8 cellular contexts compared by ENCODE assay signal in the genomic region with DNA sequence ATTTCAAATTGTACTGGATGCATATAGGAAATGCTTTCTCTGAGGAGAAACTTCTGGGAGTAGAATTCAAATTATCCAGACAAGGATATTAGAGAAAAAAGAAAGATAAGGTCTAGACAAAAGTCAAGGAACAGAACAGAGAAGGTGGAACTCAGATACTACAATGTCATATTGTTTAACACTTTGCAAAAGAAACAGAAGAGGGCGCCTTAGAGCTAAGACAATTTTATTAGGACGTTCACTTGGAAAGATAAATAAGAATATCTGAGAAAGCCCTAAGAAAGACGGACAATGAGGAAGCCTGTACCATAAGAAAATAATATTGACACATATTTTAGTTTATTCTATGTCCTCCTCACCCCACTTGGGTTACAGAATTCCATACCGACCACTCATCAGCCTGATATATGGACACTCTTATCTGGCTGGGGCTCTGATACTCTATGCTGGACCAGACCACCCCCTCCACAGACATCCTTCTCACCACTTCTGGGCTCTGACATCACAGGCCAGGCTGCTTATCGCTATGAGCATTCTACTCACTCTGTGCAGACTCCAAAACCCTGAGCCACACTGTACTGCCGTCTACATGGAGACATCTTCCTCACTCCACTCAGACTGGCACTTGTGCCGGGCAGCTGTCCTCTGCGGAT. TPM values are rescaled to one million over a fixed set of nuclear protein-coding genes. Genes with fewer than 3 reads are reported as not detected.
DNase-seq lines count a peak whose midpoint lies in the region; ATAC-seq and TF ChIP-seq lines count a peak whose summit lies in the region.

No MANE protein-coding gene starts in this region.

- H3K27me3 Mint-ChIP-seq in Caco-2 (ENCODE audit: insufficient read depth, unreplicated experiment) = peaks cover 6% of the 10 kb centered on the region
- no peaks in the 10 kb centered on the region for H3K27me3 Mint-ChIP-seq in activated CD4-positive, alpha-beta memory T cell treated with anti-CD3 and anti-CD28 coated beads for 36 hours

- no peak overlapping the region for H3K27ac ChIP-seq in foreskin keratinocyte

- H3K9me3 Mint-ChIP-seq in Caco-2 (ENCODE audit: unreplicated experiment) = no peaks in the 10 kb centered on the region
- no peaks in the 10 kb centered on the region for H3K9me3 Mint-ChIP-seq in activated CD4-positive, alpha-beta memory T cell treated with anti-CD3 and anti-CD28 coated beads for 36 hours

- CTCF ChIA-PET in Caco-2 (lab: Charles Lee) = interaction anchor here (0.5 to 1.0 kb wide), 3 partner anchors 9 to 160 kb away, joined by 3 to 10 read pairs (median 6); a partner anchor contains a TSS
- CTCF ChIA-PET in activated CD4-positive, alpha-beta memory T cell treated with anti-CD3 and anti-CD28 coated beads for 36 hours (lab: Charles Lee) = interaction anchor here (0.7 to 4.6 kb wide), 12 partner anchors 9 to 845 kb away, joined by 3 to 33 read pairs (median 4); a partner anchor contains a TSS

- peaks cover 5% of the 10 kb centered on the region for H3K36me3 Mint-ChIP-seq in Caco-2 (ENCODE audit: insufficient read depth, unreplicated experiment)
- H3K36me3 Mint-ChIP-seq in activated CD4-positive, alpha-beta memory T cell treated with anti-CD3 and anti-CD28 coated beads for 36 hours = no peaks in the 10 kb centered on the region

- H3K4me1 Mint-ChIP-seq in Caco-2 (ENCODE audit: low read depth, unreplicated experiment) = peaks cover 6% of the 10 kb centered on the region
- peaks cover 20% of the 10 kb centered on the region for H3K4me1 Mint-ChIP-seq in activated CD4-positive, alpha-beta memory T cell treated with anti-CD3 and anti-CD28 coated beads for 36 hours (ENCODE audit: low read depth)

- BruUV-seq in Caco-2 (replicated peaks; lab: Mats Ljungman, UMichigan) = no TSS peak

- H3K4me3 ChIP-seq in Caco-2 (ENCODE audit: low read depth, low read length) = no peak overlapping the region

- TF ChIP-seq CTCF in Caco-2 (IDR thresholded peaks at IDR 0.05; ENCODE audit: insufficient read depth in 1 of 2, low read depth in 1 of 2, low read length in 1 of 2, severe bottlenecking in 1 of 2, unreplicated experiment in 1 of 2) (peak; percentile 13 to 24), foreskin keratinocyte (conservative IDR thresholded peaks at IDR 0.05) (peak; percentile 78)

- POLR2A ChIA-PET in Caco-2 (lab: Charles Lee) = no interaction called here
- POLR2A ChIA-PET in activated CD4-positive, alpha-beta memory T cell treated with anti-CD3 and anti-CD28 coated beads for 36 hours (lab: Charles Lee) = no interaction called here

- DNase-seq in Caco-2 (peak in 1 of 2 experiments; percentile 12), KG1 (lab: John Stamatoyannopoulos, UW) (peak; percentile 55), SW480 (ENCODE audit: low spot score) (peak; percentile 25), foreskin keratinocyte (no peak), sciatic nerve (ENCODE audit: low spot score) (no peak), ecto neural progenitor cell (ENCODE audit: low spot score) (no peak)
- no peak for DNase-seq in activated CD4-positive, alpha-beta memory T cell treated with anti-CD3 and anti-CD28 coated beads for 36 hours

- no peaks in the 10 kb centered on the region for H3K4me1 ChIP-seq in Caco-2
- H3K4me1 ChIP-seq in foreskin keratinocyte = peaks cover 4% of the 10 kb centered on the region

- no peaks in the 10 kb centered on the region for H3K36me3 ChIP-seq in Caco-2 (ENCODE audit: control insufficient read depth, insufficient read depth, low read length)

- H3K4me3 Mint-ChIP-seq in Caco-2 (ENCODE audit: unreplicated experiment) = no peak overlapping the region
- H3K4me3 Mint-ChIP-seq in activated CD4-positive, alpha-beta memory T cell treated with anti-CD3 and anti-CD28 coated beads for 36 hours = no peak overlapping the region

- H3K27me3 ChIP-seq in Caco-2 (replicated peaks; ENCODE audit: control insufficient read depth, insufficient read depth, low read length) = no peaks in the 10 kb centered on the region
- H3K27me3 ChIP-seq in foreskin keratinocyte = peaks cover 2% of the 10 kb centered on the region

- ATAC-seq in foreskin keratinocyte = peak; percentile 64
- ATAC-seq in sciatic nerve = peak; percentile 65
- no peak for ATAC-seq in GM21360 (IDR thresholded peaks at IDR 0.05; ENCODE audit: unreplicated experiment)

- no peaks in the 10 kb centered on the region for H3K9me3 ChIP-seq in Caco-2

- no peak overlapping the region for H3K27ac Mint-ChIP-seq in Caco-2 (ENCODE audit: unreplicated experiment)
- H3K27ac Mint-ChIP-seq in activated CD4-positive, alpha-beta memory T cell treated with anti-CD3 and anti-CD28 coated beads for 36 hours = no peak overlapping the region

- intact Hi-C loops in Caco-2 (cut with micrococcal nuclease; ENCODE audit: unreplicated experiment) = loop anchor here (10.0 kb wide), 1 partner anchor 855 kb away; no protein-coding TSS in a partner anchor
- intact Hi-C loops in sciatic nerve (cut with DNase I) = no loop called here
- intact Hi-C loops in activated CD4-positive, alpha-beta memory T cell treated with anti-CD3 and anti-CD28 coated beads for 36 hours (cut with micrococcal nuclease) = loop anchor here (10.0 kb wide), 1 partner anchor 365 kb away; no protein-coding TSS in a partner anchor

RNA-seq across cellular contexts. Expression of a gene that starts 9.1 kb away (rescaled TPM):
- total RNA-seq in Caco-2 (2022) (31.9 and 32.0 TPM in 2 replicates), foreskin keratinocyte (31.7 and 36.3 TPM in 2 replicates), sciatic nerve (56.4 TPM)
- polyA plus RNA-seq in foreskin keratinocyte = 17.5 and 20.8 TPM in 2 replicates
- 10 to 100 TPM; 33.8 to 34.5 TPM for total RNA-seq in activated CD4-positive, alpha-beta memory T cell treated with anti-CD3 and anti-CD28 coated beads for 36 hours

RNA-seq across cellular contexts. Expression of a gene that starts 42.6 kb away (rescaled TPM):
- 15.1 and 15.7 TPM in 2 replicates for total RNA-seq in Caco-2 (2022)
- 18.1 and 22.2 TPM in 2 replicates for total RNA-seq in foreskin keratinocyte
- polyA plus RNA-seq in foreskin keratinocyte = 15.4 and 20.9 TPM in 2 replicates
- 24.6 TPM for total RNA-seq in sciatic nerve
- total RNA-seq in activated CD4-positive, alpha-beta memory T cell treated with anti-CD3 and anti-CD28 coated beads for 36 hours = 10 to 100 TPM; 26.0 to 28.2 TPM

Comparison
In these comparisons a context has a peak if more than half of its experiments do, and no peak if none do; other contexts are left out.
1. DNase-seq: peak in KG1 (single experiment) and SW480 (single experiment); none in foreskin keratinocyte (0 of 2), sciatic nerve (single experiment), ecto neural progenitor cell (single experiment) and activated CD4-positive, alpha-beta memory T cell treated with anti-CD3 and anti-CD28 coated beads for 36 hours (single experiment).